Comparison of ENCODE assay signal across 8 cellular contexts in genomic region chr1:46465981-46466476, GRCh38. TPM values are rescaled to one million over a fixed set of nuclear protein-coding genes. Genes with fewer than 3 reads are reported as not detected.
DNase-seq lines count a peak whose midpoint lies in the region; ATAC-seq, FAIRE-seq and TF ChIP-seq lines count a peak whose summit lies in the region.

No MANE protein-coding gene starts in this region.

- H2AFZ ChIP-seq in H1 (ENCODE audit: low read length), result peak overlapping the region; percentile 24

- 13% methylated on average over 15 of the region's 20 CpGs; no CpG with 5 or more reads in 1 of the 2 experiments for WGBS in H1 (ENCODE audit: extremely low coverage in 1 of 2, insufficient coverage in 1 of 2, insufficient read length in 1 of 2, insufficient replicate concordance in 2 of 2, low coverage in 1 of 2, low lambda C conversion rate in 2 of 2, missing lambda C conversion rate in 1 of 2), 2 experiments

- peak overlapping the region; percentile 71; the same call in 1 of the 2 replicates for H4K8ac ChIP-seq in H1 (ENCODE audit: extremely low read depth, insufficient read depth, low read length)

- no peak for TF ChIP-seq POLR2A in H1 (IDR thresholded peaks at IDR 0.05; ENCODE audit: control extremely low read depth in 1 of 2, low read depth in 2 of 2, low read length in 2 of 2)

- H3K9me3 ChIP-seq in BLaER1 treated with 17β-estradiol and CSF1 and Interleukin-3, amounts not matched to agents 10 nM and 100 nM (replicated peaks in 1 of 11), result no peaks in the 10 kb centered on the region
- no peaks in the 10 kb centered on the region for H3K9me3 ChIP-seq in H1 (ENCODE audit: insufficient read depth in 2 of 2, low read depth in 1 of 2, low read length in 1 of 2)

- peaks cover 6% of the 10 kb centered on the region; the same call in 1 of the 2 replicates for H3K23me2 ChIP-seq in H1 (ENCODE audit: low read depth, low read length)

- no peak overlapping the region for H4K91ac ChIP-seq in H1 (replicated peaks; ENCODE audit: insufficient read length, low read length)

- H2BK120ac ChIP-seq in H1 (replicated peaks; ENCODE audit: low read depth, low read length), result peak overlapping the region; percentile 44

- peaks cover 56% of the 10 kb centered on the region for H3K27me3 Mint-ChIP-seq in osteocyte (ENCODE audit: unreplicated experiment)

- peaks cover 0 to 39% (median 17%) of the 10 kb centered on the region in 11 experiments; a peak in 11 of 22 replicates for H4K20me1 ChIP-seq in BLaER1 treated with 17β-estradiol and CSF1 and Interleukin-3, amounts not matched to agents 10 nM and 100 nM
- peaks cover 3 to 11% of the 10 kb centered on the region in 2 experiments for H4K20me1 ChIP-seq in H1 (replicated peaks in 1 of 2; ENCODE audit: control insufficient read depth in 1 of 2, insufficient read depth in 2 of 2, low read length in 2 of 2)

- H3K36me3 ChIP-seq in BLaER1 treated with 17β-estradiol and CSF1 and Interleukin-3, amounts not matched to agents 10 nM and 100 nM, result no peaks in the 10 kb centered on the region
- no peaks in the 10 kb centered on the region for H3K36me3 ChIP-seq in H1 (ENCODE audit: control insufficient read depth in 2 of 4, insufficient read depth in 4 of 4, low read length in 3 of 4)

- no peak for DNase-seq in Jurkat, Clone E6-1 (ENCODE audit: low read depth, low spot score)
- no peak for DNase-seq in H1 (ENCODE audit: low read depth in 1 of 2, low spot score in 2 of 2)
- no peak for DNase-seq in osteocyte (ENCODE audit: extremely low spot score, unreplicated experiment)
- DNase-seq in RPMI8226, result no peak
- no peak for DNase-seq in NCI-H748 (lab: John Stamatoyannopoulos, UW; ENCODE audit: unreplicated experiment)
- no peak for DNase-seq in NCI-H187 treated with DMSO at 0.1 percent for 48 hours (lab: John Stamatoyannopoulos, UW)

- H3K4me1 Mint-ChIP-seq in osteocyte (ENCODE audit: unreplicated experiment), result peaks cover 8% of the 10 kb centered on the region

- no peak overlapping the region for H3K27ac Mint-ChIP-seq in osteocyte (ENCODE audit: unreplicated experiment)

- peak overlapping the region; percentile 96; the same call in 1 of the 2 replicates for H2BK15ac ChIP-seq in H1 (ENCODE audit: low read length)

- no peaks in the 10 kb centered on the region for H3K79me2 ChIP-seq in H1 (ENCODE audit: control insufficient read depth in 1 of 2, insufficient read depth in 2 of 2, low read length in 2 of 2)

- H3K79me1 ChIP-seq in H1 (ENCODE audit: low read depth, low read length), result no peaks in the 10 kb centered on the region

- no peak for ATAC-seq in HG03175 (IDR thresholded peaks at IDR 0.05; ENCODE audit: unreplicated experiment)

- peak overlapping the region; percentile 63 for H3K4me3 Mint-ChIP-seq in osteocyte (ENCODE audit: unreplicated experiment)

- no peak overlapping the region for H3K14ac ChIP-seq in H1 (ENCODE audit: insufficient read length)

- H3K9ac ChIP-seq in BLaER1 treated with 17β-estradiol and CSF1 and Interleukin-3, amounts not matched to agents 10 nM and 100 nM, result peak overlapping the region in 8 of 11 experiments; percentile 34 to 70 (median 62); a peak in 8 of 22 replicates
- H3K9ac ChIP-seq in H1 (replicated peaks in 1 of 4; ENCODE audit: extremely low read depth in 1 of 4, low read depth in 3 of 4, low read length in 3 of 4), result no peak overlapping the region

- TF ChIP-seq RAD21 in H1 (IDR thresholded peaks at IDR 0.05 in 1 of 2, conservative IDR thresholded peaks at IDR 0.05 in 1 of 2; ENCODE audit: low read depth in 2 of 2, low read length in 2 of 2), result no peak

- peak overlapping the region; percentile 72 to 98 (median 94) for H3K4me2 ChIP-seq in BLaER1 treated with 17β-estradiol and CSF1 and Interleukin-3, amounts not matched to agents 10 nM and 100 nM
- H3K4me2 ChIP-seq in H1 (ENCODE audit: insufficient read depth in 1 of 2, low read depth in 2 of 2, low read length in 2 of 2), result peak overlapping the region; percentile 67 to 93

- H3K36me3 Mint-ChIP-seq in osteocyte (ENCODE audit: unreplicated experiment), result no peaks in the 10 kb centered on the region

- H3K27me3 ChIP-seq in BLaER1 treated with 17β-estradiol and CSF1 and Interleukin-3, amounts not matched to agents 10 nM and 100 nM, result peaks cover 41 to 65% (median 55%) of the 10 kb centered on the region in 11 experiments
- peaks cover 17 to 70% (median 53%) of the 10 kb centered on the region in 4 experiments for H3K27me3 ChIP-seq in H1 (replicated peaks in 1 of 4; ENCODE audit: control insufficient read depth in 3 of 4, extremely low read depth in 1 of 4, insufficient read depth in 3 of 4, low read length in 3 of 4)

- peak overlapping the region; percentile 89 for H3K18ac ChIP-seq in H1 (ENCODE audit: extremely low read depth, low read length)

- H3K56ac ChIP-seq in H1 (replicated peaks; ENCODE audit: insufficient read length, low read depth, low read length), result no peak overlapping the region

- CTCF ChIA-PET in H1 (lab: Charles Lee; ENCODE audit: partially characterized antibody), result interaction anchor here (1.0 to 3.3 kb wide), 4 partner anchors 12 to 61 kb away, joined by 4 to 15 read pairs (median 5); no protein-coding TSS in a partner anchor

- no peak for FAIRE-seq in H1 (lab: Jason Lieb, UNC)

- peaks cover 5 to 26% (median 8%) of the 10 kb centered on the region in 10 experiments; a peak in 17 of 20 replicates for H3K4me1 ChIP-seq in BLaER1 treated with 17β-estradiol and CSF1 and Interleukin-3, amounts not matched to agents 10 nM and 100 nM
- peaks cover 0 to 28% (median 21%) of the 10 kb centered on the region in 4 experiments; a peak in 6 of 7 replicates for H3K4me1 ChIP-seq in H1 (replicated peaks in 1 of 4; ENCODE audit: control insufficient read depth in 3 of 4, insufficient read depth in 4 of 4, low read length in 3 of 4)

- H3K4ac ChIP-seq in H1 (replicated peaks; ENCODE audit: insufficient read length, low read depth, low read length), result peak overlapping the region; percentile 21

- H3K9me3 Mint-ChIP-seq in osteocyte (ENCODE audit: unreplicated experiment), result no peaks in the 10 kb centered on the region

- peak overlapping the region; percentile 51 to 76 (median 66) for H3K4me3 ChIP-seq in BLaER1 treated with 17β-estradiol and CSF1 and Interleukin-3, amounts not matched to agents 10 nM and 100 nM
- H3K4me3 ChIP-seq in Jurkat, Clone E6-1 (ENCODE audit: low read length), result peak overlapping the region; percentile 52
- peak overlapping the region; percentile 40 to 69 (median 52) for H3K4me3 ChIP-seq in H1 (ENCODE audit: extremely low read depth in 1 of 4, insufficient read depth in 2 of 4, low read depth in 3 of 4, low read length in 4 of 4)

- no peak overlapping the region for H3K23ac ChIP-seq in H1 (ENCODE audit: insufficient read length)

- H2BK5ac ChIP-seq in H1 (ENCODE audit: low read depth, low read length), result no peak overlapping the region

- POLR2A ChIA-PET in H1 (lab: Charles Lee; ENCODE audit: partially characterized antibody), result interaction anchor here (1.8 to 2.6 kb wide), 2 partner anchors 13 to 18 kb away, joined by 4 to 8 read pairs; no protein-coding TSS in a partner anchor

- no peak for TF ChIP-seq EP300 in H1 (IDR thresholded peaks at IDR 0.05; ENCODE audit: borderline replicate concordance in 1 of 2, low read depth in 2 of 2, low read length in 2 of 2)

- H2AK5ac ChIP-seq in H1 (ENCODE audit: low read depth, low read length), result no peak overlapping the region

- TF ChIP-seq CTCF in H1 (IDR thresholded peaks at IDR 0.05; ENCODE audit: control extremely low read depth in 1 of 3, insufficient read depth in 1 of 3, low read depth in 1 of 3, low read length in 3 of 3) (no peak), osteocyte (IDR thresholded peaks at IDR 0.05) (no peak)

- no peak overlapping the region for H4K5ac ChIP-seq in H1 (ENCODE audit: insufficient read length, low read depth, low read length)

- H2BK20ac ChIP-seq in H1 (ENCODE audit: low read length), result no peak overlapping the region

- H3K27ac ChIP-seq in BLaER1 treated with 17β-estradiol and CSF1 and Interleukin-3, amounts not matched to agents 10 nM and 100 nM, result no peak overlapping the region
- no peak overlapping the region for H3K27ac ChIP-seq in H1 (ENCODE audit: low read depth, low read length)

- H2BK12ac ChIP-seq in H1 (ENCODE audit: low read depth, low read length), result peak overlapping the region; percentile 70; the same call in 1 of the 2 replicates

TF ChIP-seq in H1, 55 proteins besides CTCF, POLR2A, EP300 and RAD21:
- no peak for TF ChIP-seq JUND (IDR thresholded peaks at IDR 0.05; ENCODE audit: low read length)
- 0 out of 2 replicates have a peak, but pooled peaks have one; percentile 26 for TF ChIP-seq TAF1 (IDR thresholded peaks at IDR 0.05; ENCODE audit: low read depth, low read length)
- TF ChIP-seq GTF2F1 (IDR thresholded peaks at IDR 0.05; ENCODE audit: borderline replicate concordance, low read depth, low read length), result no peak
- peak; percentile 72 for TF ChIP-seq SUZ12 (IDR thresholded peaks at IDR 0.05; ENCODE audit: low read length)
- no peak for TF ChIP-seq YY1 (IDR thresholded peaks at IDR 0.05; ENCODE audit: low read depth, low read length)
- no peak for TF ChIP-seq EZH2 (IDR thresholded peaks at IDR 0.05; ENCODE audit: low read depth, low read length, severe bottlenecking)
- no peak for TF ChIP-seq SIRT6 (IDR thresholded peaks at IDR 0.05; ENCODE audit: low read length)

RNA-seq across cellular contexts. Expression of gene DMBX1, which starts 23.6 kb away (rescaled TPM):
- 0.60 TPM for polyA plus RNA-seq in Jurkat, Clone E6-1 (2012; ENCODE audit: insufficient read depth, insufficient read length)
- total RNA-seq in H1 (2021; fragmentation: NEBNext Ultra II Directional; extraction: Animal tissue kit (Norgen Biotek cat#: 25700)), result 0.30 TPM in 1 of 2 replicates, not detected in the other
- 0.23 and 0.36 TPM in 2 replicates for polyA plus RNA-seq in H1 (2011; rRNA removed)
- 0.26 TPM for polyA plus RNA-seq in H1 (2011; cell fraction: cytosol; rRNA removed)
- polyA plus RNA-seq in H1 (2011; cell fraction: nucleus; rRNA removed), result 0.53 TPM
- 0.24 to 0.30 TPM (median 0.27 TPM) in 4 replicates for polyA plus RNA-seq in H1 (2012, experiment 1 of 2)
- 0.12 TPM for polyA plus RNA-seq in H1 (2012, experiment 2 of 2)
- polyA plus RNA-seq in H1 (2013, experiment 1 of 2), result 0.06 TPM
- 0.09 TPM for polyA plus RNA-seq in H1 (2013, experiment 2 of 2)
- 0.07 and 0.41 TPM in 2 replicates for polyA minus RNA-seq in H1 (2011; rRNA and poly(A)+ RNA removed)
- 0.51 TPM for polyA minus RNA-seq in H1 (2011; cell fraction: cytosol; rRNA and poly(A)+ RNA removed)
- polyA minus RNA-seq in H1 (2011; cell fraction: nucleus; rRNA and poly(A)+ RNA removed), result 0.20 TPM
- not detected in 2 replicates for total RNA-seq in osteocyte

Comparison
In these comparisons a context has a peak if more than half of its experiments do, and no peak if none do; other contexts are left out.
1. H3K9ac ChIP-seq: peak in BLaER1 treated with 17β-estradiol and CSF1 and Interleukin-3, amounts not matched to agents 10 nM and 100 nM (8 of 11); none in H1 (0 of 4).
2. Peak in every context shown above with its lines, with median percentiles within 50 percentile points of each other: H3K4me3 ChIP-seq.